In the genomic region with DNA sequence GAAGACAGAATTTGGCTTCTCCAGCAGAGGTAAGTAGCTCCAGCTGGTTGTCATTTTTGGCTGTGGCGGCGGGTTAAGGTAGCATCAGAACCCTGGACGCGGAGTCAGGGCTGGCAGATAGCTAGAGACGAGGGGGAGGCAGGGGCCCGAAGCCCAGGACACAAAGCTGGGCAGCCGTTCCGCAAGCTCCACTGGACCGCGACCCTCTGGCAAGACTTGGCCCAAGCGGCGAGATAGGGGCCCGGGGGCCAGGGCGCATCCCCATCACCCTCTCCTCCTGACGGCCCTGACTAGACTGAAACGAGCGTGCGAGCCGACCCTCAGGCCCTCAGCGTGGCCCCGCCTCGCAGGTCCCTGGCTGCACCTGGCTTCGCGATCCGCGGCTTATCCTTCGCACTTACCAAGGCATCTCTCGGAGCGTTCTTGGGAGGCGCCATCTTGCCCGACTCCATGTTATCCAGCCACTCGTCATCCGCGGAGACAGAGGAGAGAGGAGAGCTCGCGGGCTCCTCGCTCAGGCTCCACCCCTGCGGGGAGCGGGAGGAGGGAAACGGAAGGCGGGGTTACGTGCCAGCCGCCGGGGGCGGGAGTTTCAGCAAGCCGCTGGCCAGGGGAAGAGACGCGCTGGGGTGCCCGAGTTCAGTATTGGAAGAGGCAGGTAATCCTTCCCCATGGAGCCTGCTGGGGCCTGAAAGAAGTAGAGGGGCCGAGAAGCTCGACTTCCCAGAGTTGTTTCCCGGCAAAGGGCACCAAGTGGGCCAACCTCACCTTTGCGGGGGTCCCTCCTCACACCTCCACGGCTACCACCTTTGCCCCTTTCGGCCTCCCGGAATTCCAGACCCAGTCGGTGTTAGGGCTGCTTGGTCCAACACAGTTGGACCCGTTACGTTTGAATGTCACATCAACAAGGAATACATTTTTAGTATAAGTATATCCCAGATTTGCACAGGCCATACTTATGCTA, we compare ENCODE assay signal across 8 cellular contexts. TPM values are rescaled to one million over a fixed set of nuclear protein-coding genes. Genes with fewer than 3 reads are reported as not detected.
DNase-seq lines count a peak whose midpoint lies in the region; ATAC-seq lines count a peak whose summit lies in the region.

A gene with protein sequence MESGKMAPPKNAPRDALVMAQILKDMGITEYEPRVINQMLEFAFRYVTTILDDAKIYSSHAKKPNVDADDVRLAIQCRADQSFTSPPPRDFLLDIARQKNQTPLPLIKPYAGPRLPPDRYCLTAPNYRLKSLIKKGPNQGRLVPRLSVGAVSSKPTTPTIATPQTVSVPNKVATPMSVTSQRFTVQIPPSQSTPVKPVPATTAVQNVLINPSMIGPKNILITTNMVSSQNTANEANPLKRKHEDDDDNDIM (minus strand): TSS at position 491 of the 964 bp plus-strand sequence. CDS start 39 bp downstream, at position 452.

- no peaks in the 10 kb centered on the region for H3K36me3 ChIP-seq in CD8-positive, alpha-beta memory T cell (ENCODE audit: insufficient read depth, low read length)
- no peaks in the 10 kb centered on the region for H3K36me3 ChIP-seq in endocrine pancreas (ENCODE audit: control insufficient read depth, insufficient read depth, low read length)

- peak within 1 kb of the TSS; percentile 89 to 96 (median 94) for H3K4me3 Mint-ChIP-seq in CD8-positive, alpha-beta memory T cell

- POLR2A ChIA-PET in CD8-positive, alpha-beta memory T cell (lab: Charles Lee) = interaction anchor here (0.6 to 1.4 kb wide), 4 partner anchors 10 to 292 kb away, joined by 3 to 4 read pairs (median 3); no protein-coding TSS in a partner anchor

- H3K4me1 Mint-ChIP-seq in CD8-positive, alpha-beta memory T cell = peaks cover 0 to 15% (median 8%) of the 10 kb centered on the region in 3 donors

- peaks cover 0 to 6% (median 0%) of the 10 kb centered on the region in 3 donors for H3K36me3 Mint-ChIP-seq in CD8-positive, alpha-beta memory T cell

- H3K9ac ChIP-seq in endocrine pancreas (ENCODE audit: control insufficient read depth, insufficient read depth, low read length) = peak within 1 kb of the TSS; percentile 65

- peaks cover 0 to 4% of the 10 kb centered on the region in 2 donors for H3K27me3 Mint-ChIP-seq in CD8-positive, alpha-beta memory T cell

- H3K27ac ChIP-seq in CD8-positive, alpha-beta memory T cell (ENCODE audit: low read depth, low read length) = peak within 1 kb of the TSS; percentile 54

- peak; percentile 97 for ATAC-seq in GM19467 (IDR thresholded peaks at IDR 0.05; ENCODE audit: unreplicated experiment)

- CTCF ChIA-PET in CD8-positive, alpha-beta memory T cell (lab: Charles Lee) = interaction anchor here (1.3 kb wide), 1 partner anchor 9 kb away, joined by 3 read pairs; no protein-coding TSS in a partner anchor

- peak; percentile 67 to 86 (median 79) for DNase-seq in CD8-positive, alpha-beta memory T cell
- peak; percentile 51 for DNase-seq in HS-27A (ENCODE audit: low read depth)
- DNase-seq in NOMO-1 (lab: John Stamatoyannopoulos, UW; ENCODE audit: unreplicated experiment in 2 of 2) = peak; percentile 56 to 74
- DNase-seq in activated CD8-positive, alpha-beta memory T cell treated with anti-CD3 and anti-CD28 coated beads for 48 hours (ENCODE audit: low read depth in 2 of 3, low spot score in 2 of 3) = peak; percentile 29 to 57 (median 38)
- DNase-seq in mesenteric fat pad (ENCODE audit: low spot score) = peak; percentile 95
- peak; percentile 36 for DNase-seq in stimulated activated CD8-positive, alpha-beta memory T cell treated with anti-CD3 and anti-CD28 coated beads, Interleukin-15, amount 100 ng/mL, for 24 hours (ENCODE audit: low read depth)

- peak within 1 kb of the TSS; percentile 64 to 95 (median 92) for H3K27ac Mint-ChIP-seq in CD8-positive, alpha-beta memory T cell

- no peaks in the 10 kb centered on the region for H3K9me3 Mint-ChIP-seq in CD8-positive, alpha-beta memory T cell

- H3K4me1 ChIP-seq in CD8-positive, alpha-beta memory T cell (ENCODE audit: insufficient read depth, low read length) = no peaks in the 10 kb centered on the region
- no peaks in the 10 kb centered on the region for H3K4me1 ChIP-seq in endocrine pancreas (ENCODE audit: control insufficient read depth, insufficient read depth, low read length)

- H3K4me3 ChIP-seq in CD8-positive, alpha-beta memory T cell (ENCODE audit: low read length) = peak within 1 kb of the TSS; percentile 74
- peak within 1 kb of the TSS; percentile 52 for H3K4me3 ChIP-seq in endocrine pancreas (ENCODE audit: control insufficient read depth, insufficient read depth, low read length)

- H3K27me3 ChIP-seq in CD8-positive, alpha-beta memory T cell (ENCODE audit: insufficient read depth, low read length, poor library complexity, severe bottlenecking) = no peaks in the 10 kb centered on the region
- H3K27me3 ChIP-seq in endocrine pancreas (ENCODE audit: control insufficient read depth, insufficient read depth, low read length) = no peaks in the 10 kb centered on the region

- H3K9me3 ChIP-seq in CD8-positive, alpha-beta memory T cell (ENCODE audit: low read length) = no peaks in the 10 kb centered on the region
- H3K9me3 ChIP-seq in endocrine pancreas (ENCODE audit: control insufficient read depth, low read length) = no peaks in the 10 kb centered on the region

RNA-seq across cellular contexts. Expression of the gene that starts here (rescaled TPM):
- 10 to 100 TPM; 27.7 to 32.1 TPM for total RNA-seq in CD8-positive, alpha-beta memory T cell
- 21.0 TPM for polyA plus RNA-seq in CD8-positive, alpha-beta memory T cell
- 15.3 TPM for total RNA-seq in mesenteric fat pad

Comparison
In these comparisons a context has a peak if more than half of its experiments do, and no peak if none do; other contexts are left out.
1. Peak in every context shown above with its lines: DNase-seq, ATAC-seq, H3K4me3 ChIP-seq and H3K27ac ChIP-seq.
2. DNase-seq: peak in every context shown above with its lines; median percentile 95 in mesenteric fat pad; 79 in CD8-positive, alpha-beta memory T cell; 65 in NOMO-1; 51 in HS-27A; 38 in activated CD8-positive, alpha-beta memory T cell treated with anti-CD3 and anti-CD28 coated beads for 48 hours; 36 in stimulated activated CD8-positive, alpha-beta memory T cell treated with anti-CD3 and anti-CD28 coated beads, Interleukin-15, amount 100 ng/mL, for 24 hours.